1 cellular context compared by ENCODE assay signal in genomic region chr2:187438459-187438858, GRCh38.
TF ChIP-seq lines count a peak whose summit lies in the region.

No MANE protein-coding gene starts in this region.

TF ChIP-seq in endothelial cell of umbilical vein, 7 proteins besides CTCF, POLR2A, EP300 and RAD21 (continued from another document):
- no peak for TF ChIP-seq MYC (IDR thresholded peaks at IDR 0.05; ENCODE audit: low read depth, low read length)
- TF ChIP-seq JUN (IDR thresholded peaks at IDR 0.05; ENCODE audit: borderline replicate concordance, insufficient read depth, insufficient read length, low read depth), result no peak
- no peak for TF ChIP-seq MAX (IDR thresholded peaks at IDR 0.05; ENCODE audit: insufficient read depth, insufficient read length)
